In the genomic region with DNA sequence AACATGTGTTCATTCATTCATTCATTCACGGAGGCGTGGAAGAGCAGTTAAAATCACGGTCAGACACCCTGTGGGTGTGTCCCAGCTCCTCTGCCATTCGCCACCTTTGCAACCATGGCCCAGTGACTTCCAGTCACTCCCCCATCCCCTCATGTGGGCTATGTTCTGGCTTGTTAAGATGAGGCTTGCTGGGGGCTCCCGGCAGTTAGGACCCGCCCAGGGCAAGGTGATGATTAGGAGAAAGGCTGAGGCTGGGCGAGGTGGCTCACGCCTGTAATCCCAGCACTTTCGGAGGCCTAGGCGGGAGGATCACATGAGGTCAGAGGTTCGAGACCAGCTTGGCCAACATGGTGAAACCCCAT, we compare ENCODE assay signal across 11 cellular contexts. TPM values are rescaled to one million over a fixed set of nuclear protein-coding genes. Genes with fewer than 3 reads are reported as not detected.
DNase-seq lines count a peak whose midpoint lies in the region; ATAC-seq and TF ChIP-seq lines count a peak whose summit lies in the region.
"Had no signal": no experiment of that assay in that cellular context is flagged by ENCODE, and none has a peak within 500 bp of the region (broad histone marks: within the 10 kb centered on the region; RNA-seq: fewer than 3 reads in every experiment).

No MANE protein-coding gene starts in this region.

- H3K27ac ChIP-seq in ACC112 (ENCODE audit: low read depth, low read length): peak overlapping the region; percentile 82
- H3K27ac ChIP-seq in IMR-90 (ENCODE audit: insufficient read depth, low read length): peak overlapping the region; percentile 79
- H3K27ac ChIP-seq in mammary epithelial cell (ENCODE audit: insufficient read depth, low read depth, low read length): peak overlapping the region; percentile 26
- H3K27ac ChIP-seq in osteoblast (ENCODE audit: low read depth, low read length): peak overlapping the region; percentile 97
- H3K27ac ChIP-seq: HL-60 had no signal

- H3K9ac ChIP-seq in IMR-90 (ENCODE audit: low read depth, low read length) (peak overlapping the region; percentile 41), mammary epithelial cell (ENCODE audit: insufficient read depth, low read length) (peak overlapping the region; percentile 18)

- H3K4me3 ChIP-seq in ACC112 (ENCODE audit: low read depth, low read length) (no peak overlapping the region), IMR-90 (ENCODE audit: insufficient read depth, low read depth, low read length) (no peak overlapping the region), mammary epithelial cell (replicated peaks in 1 of 3; ENCODE audit: insufficient read depth in 1 of 3, low read depth in 2 of 3, low read length in 3 of 3) (no peak overlapping the region), osteoblast (ENCODE audit: insufficient read depth, low read length) (peak overlapping the region; percentile 46)

- ATAC-seq in IMR-90 (ENCODE audit: low read depth) (no peak), HG02763 (IDR thresholded peaks at IDR 0.05; ENCODE audit: unreplicated experiment) (no peak)

- H3K9me3 ChIP-seq in IMR-90 (ENCODE audit: control insufficient read depth, insufficient read depth, low read length): no peaks in the 10 kb centered on the region
- H3K9me3 ChIP-seq in mammary epithelial cell (replicated peaks; ENCODE audit: insufficient read depth, low read length): no peaks in the 10 kb centered on the region
- no peaks in the 10 kb centered on the region for H3K9me3 ChIP-seq in osteoblast (ENCODE audit: low read depth, low read length)

- H3K79me1 ChIP-seq in IMR-90 (ENCODE audit: low read depth in 1 of 2, low read length in 2 of 2): no peaks in the 10 kb centered on the region

- H2AK5ac ChIP-seq in IMR-90 (ENCODE audit: low read depth, low read length): peak overlapping the region; percentile 93

- WGBS in IMR-90 (ENCODE audit: extremely low coverage in 2 of 2, insufficient read length in 1 of 2), 2 experiments: no CpG with 5 or more reads among the region's 11 CpGs
- WGBS in mammary epithelial cell (ENCODE audit: low coverage, missing lambda C conversion rate): 57% methylated on average over 4 of the region's 11 CpGs

- H3K18ac ChIP-seq in IMR-90 (ENCODE audit: low read depth, low read length): peak overlapping the region; percentile 46

- H2BK20ac ChIP-seq in IMR-90 (ENCODE audit: low read depth, low read length): peak overlapping the region; percentile 93

- peak overlapping the region; percentile 95; the same call in 1 of the 2 replicates for H3K23ac ChIP-seq in IMR-90 (ENCODE audit: low read depth, low read length)

- no peaks in the 10 kb centered on the region for H3K79me2 ChIP-seq in ACC112 (ENCODE audit: control insufficient read depth, insufficient read depth, low read length, unreplicated experiment)
- no peaks in the 10 kb centered on the region for H3K79me2 ChIP-seq in mammary epithelial cell (ENCODE audit: insufficient read depth, low read length)
- H3K79me2 ChIP-seq in osteoblast (ENCODE audit: insufficient read depth, low read length): no peaks in the 10 kb centered on the region

- H3K4me2 ChIP-seq in IMR-90 (ENCODE audit: low read depth, low read length) (peak overlapping the region; percentile 51), mammary epithelial cell (ENCODE audit: insufficient read depth, low read depth, low read length) (peak overlapping the region; percentile 32), osteoblast (ENCODE audit: insufficient read depth, low read length) (peak overlapping the region; percentile 75)

- POLR2A ChIA-PET in IMR-90 (lab: Charles Lee; ENCODE audit: unreplicated experiment): no interaction called here

- H4K8ac ChIP-seq in IMR-90 (ENCODE audit: low read depth in 2 of 2, low read length in 2 of 2): peak overlapping the region; percentile 30 to 79

- H3K4ac ChIP-seq in IMR-90 (ENCODE audit: low read depth, low read length): peak overlapping the region; percentile 90

- intact Hi-C loops in IMR-90 (cut with micrococcal nuclease) (loop anchor here (2.0 kb wide), 1 partner anchor 15 kb away; no protein-coding TSS in a partner anchor), mammary epithelial cell (cut with micrococcal nuclease) (loop anchor here (1.0 kb wide), 2 partner anchors 15 to 25 kb away; no protein-coding TSS in a partner anchor)

- peak overlapping the region; percentile 92 for H3K14ac ChIP-seq in IMR-90 (replicated peaks; ENCODE audit: low read depth, low read length)

- H4K5ac ChIP-seq in IMR-90 (ENCODE audit: low read depth, low read length): peak overlapping the region; percentile 51

- H2BK15ac ChIP-seq in IMR-90 (ENCODE audit: low read depth, low read length): peak overlapping the region; percentile 66; the same call in 2 of the 3 replicates

- BruUV-seq in IMR-90 (replicated peaks; lab: Mats Ljungman, UMichigan) (no TSS peak), mammary epithelial cell (replicated peaks; lab: Mats Ljungman, UMichigan) (no TSS peak)

- no peak for TF ChIP-seq POLR2A in IMR-90 (IDR thresholded peaks at IDR 0.05; ENCODE audit: low read depth, low read length)

- dilution Hi-C loops in IMR-90 (cut with HindIII; ENCODE audit: low sequenced_read_pairs, unreplicated experiment): no loop called here
- dilution Hi-C loops in mammary epithelial cell (cut with HindIII; ENCODE audit: low sequenced_read_pairs): loop anchor here (5.0 kb wide), 3 partner anchors 50 to 145 kb away; no protein-coding TSS in a partner anchor

- peak overlapping the region; percentile 78 for H3K56ac ChIP-seq in IMR-90 (ENCODE audit: extremely low read depth, insufficient read depth, low read length)

- H2BK5ac ChIP-seq in IMR-90 (ENCODE audit: low read depth, low read length, poor library complexity, severe bottlenecking): peak overlapping the region; percentile 88

- peaks cover 27% of the 10 kb centered on the region for H3K9me1 ChIP-seq in IMR-90 (ENCODE audit: insufficient read depth, low read length)

- H2BK120ac ChIP-seq in IMR-90 (ENCODE audit: low read depth, low read length): peak overlapping the region; percentile 95

- H2AFZ ChIP-seq in ACC112 (ENCODE audit: low read length, unreplicated experiment): peak overlapping the region; percentile 8
- H2AFZ ChIP-seq in IMR-90 (replicated peaks; ENCODE audit: low read length, poor library complexity): peak overlapping the region; percentile 61
- no peak overlapping the region for H2AFZ ChIP-seq in mammary epithelial cell (ENCODE audit: low read depth, low read length)
- H2AFZ ChIP-seq in osteoblast (ENCODE audit: low read length): peak overlapping the region; percentile 65

- peak overlapping the region; percentile 94 for H4K91ac ChIP-seq in IMR-90 (ENCODE audit: insufficient read depth, low read depth, low read length)

- CTCF ChIA-PET in IMR-90 (lab: Yijun Ruan, JAX) (interaction anchor here (1.2 to 1.9 kb wide), 3 partner anchors 35 to 135 kb away, joined by 4 to 17 read pairs (median 4); no protein-coding TSS in a partner anchor), mammary epithelial cell (lab: Charles Lee; ENCODE audit: low non-redundant PET) (no interaction called here)

- DNase-seq in IMR-90 (no peak), mammary epithelial cell (peak; percentile 21), osteoblast (ENCODE audit: insufficient read length, low spot score, missing footprints) (no peak), GM03348 (ENCODE audit: low spot score) (no peak), globus pallidus (ENCODE audit: low spot score) (no peak), hypothalamus (lab: John Stamatoyannopoulos, UW) (no peak)
- DNase-seq: CD4-positive, CD25-positive, alpha-beta regulatory T cell; naive B cell had no signal

- no peaks in the 10 kb centered on the region for H4K20me1 ChIP-seq in IMR-90 (ENCODE audit: insufficient read depth, low read length)
- no peaks in the 10 kb centered on the region for H4K20me1 ChIP-seq in mammary epithelial cell (ENCODE audit: insufficient read depth, low read length)
- no peaks in the 10 kb centered on the region for H4K20me1 ChIP-seq in osteoblast (ENCODE audit: insufficient read depth, low read length)

- H3K36me3 ChIP-seq in ACC112 (ENCODE audit: insufficient read depth, low read length) (no peaks in the 10 kb centered on the region), IMR-90 (ENCODE audit: control insufficient read depth, insufficient read depth, low read length) (no peaks in the 10 kb centered on the region), mammary epithelial cell (ENCODE audit: insufficient read depth, low read length) (no peaks in the 10 kb centered on the region), osteoblast (ENCODE audit: insufficient read depth, low read length) (no peaks in the 10 kb centered on the region)

- H3K4me1 ChIP-seq in ACC112 (ENCODE audit: control insufficient read depth, insufficient read depth, low read length, unreplicated experiment): peaks cover 26% of the 10 kb centered on the region
- peaks cover 21% of the 10 kb centered on the region for H3K4me1 ChIP-seq in IMR-90 (ENCODE audit: control insufficient read depth, insufficient read depth, low read length)
- peaks cover 27% of the 10 kb centered on the region for H3K4me1 ChIP-seq in mammary epithelial cell (ENCODE audit: insufficient read depth, low read length)
- H3K4me1 ChIP-seq in osteoblast (ENCODE audit: insufficient read depth, low read length): peaks cover 32% of the 10 kb centered on the region

- no peak for TF ChIP-seq RAD21 in IMR-90 (IDR thresholded peaks at IDR 0.05; ENCODE audit: low read length)

- H3K27me3 ChIP-seq in ACC112 (ENCODE audit: insufficient read depth, low read length) (no peaks in the 10 kb centered on the region), IMR-90 (ENCODE audit: control insufficient read depth, insufficient read depth, low read length) (no peaks in the 10 kb centered on the region), mammary epithelial cell (ENCODE audit: insufficient read depth, low read length) (no peaks in the 10 kb centered on the region), osteoblast (ENCODE audit: insufficient read depth, low read length) (no peaks in the 10 kb centered on the region)

- TF ChIP-seq CTCF in IMR-90 (conservative IDR thresholded peaks at IDR 0.05; ENCODE audit: low read depth, low read length) (no peak), mammary epithelial cell (conservative IDR thresholded peaks at IDR 0.05 in 1 of 2, IDR thresholded peaks at IDR 0.05 in 1 of 2; ENCODE audit: extremely low read depth in 1 of 2, insufficient read depth in 1 of 2, low read depth in 1 of 2, low read length in 2 of 2) (no peak), osteoblast (IDR thresholded peaks at IDR 0.05; ENCODE audit: extremely low read depth, low read depth, low read length) (no peak)

- peak overlapping the region; percentile 18 for H2AK9ac ChIP-seq in IMR-90 (replicated peaks; ENCODE audit: low read depth, low read length, poor library complexity)

- in situ Hi-C loops in IMR-90 (cut with MboI; ENCODE audit: low sequenced_read_pairs) (no loop called here), mammary epithelial cell (cut with MboI; ENCODE audit: low sequenced_read_pairs in 2 of 2) (loop anchor here (25.0 kb wide), 1 partner anchor 640 kb away; no protein-coding TSS in a partner anchor)

RNA-seq across cellular contexts. Expression of a gene that starts 24.9 kb away (rescaled TPM):
- total RNA-seq in IMR-90 (2012; rRNA removed) (2.8 and 3.2 TPM in 2 replicates), mammary epithelial cell (10 to 100 TPM in 1 of 2 donors, 1 to 10 TPM in 1; 6.2 to 57.2 TPM), osteoblast (70.9 and 115 TPM in 2 replicates)
- polyA plus RNA-seq in IMR-90 (2012; rRNA removed) (6.3 TPM in 2 replicates), mammary epithelial cell (59.6 TPM)
- polyA plus RNA-seq in IMR-90 (2012; cell fraction: cytosol; rRNA removed): 6.9 and 12.7 TPM in 2 replicates
- polyA plus RNA-seq in IMR-90 (2012; cell fraction: nucleus; rRNA removed; ENCODE audit: low replicate concordance): 1.5 TPM in 2 replicates
- polyA minus RNA-seq in mammary epithelial cell: 69.8 TPM
- total RNA-seq: CD4-positive, CD25-positive, alpha-beta regulatory T cell had no signal

RNA-seq across cellular contexts. Expression of a gene that starts 25.2 kb away (rescaled TPM):
- 15.6 and 16.4 TPM in 2 replicates for total RNA-seq in IMR-90 (2012; rRNA removed)
- polyA plus RNA-seq in IMR-90 (2012; rRNA removed): 20.5 and 21.0 TPM in 2 replicates
- polyA plus RNA-seq in IMR-90 (2012; cell fraction: cytosol; rRNA removed): 22.9 and 28.0 TPM in 2 replicates
- 15.8 and 20.5 TPM in 2 replicates for polyA plus RNA-seq in IMR-90 (2012; cell fraction: nucleus; rRNA removed; ENCODE audit: low replicate concordance)
- total RNA-seq in mammary epithelial cell: 10 to 100 TPM; 19.7 to 29.2 TPM
- polyA plus RNA-seq in mammary epithelial cell: 20.7 TPM
- polyA minus RNA-seq in mammary epithelial cell: 6.5 TPM
- total RNA-seq in osteoblast: 27.5 and 31.5 TPM in 2 replicates

RNA-seq across cellular contexts. Expression of a gene that starts 46.2 kb away (rescaled TPM):
- total RNA-seq in IMR-90 (2012; rRNA removed): 27.1 and 34.4 TPM in 2 replicates
- 67.5 and 74.2 TPM in 2 replicates for polyA plus RNA-seq in IMR-90 (2012; rRNA removed)
- polyA plus RNA-seq in IMR-90 (2012; cell fraction: cytosol; rRNA removed): 38.0 and 47.1 TPM in 2 replicates
- polyA plus RNA-seq in IMR-90 (2012; cell fraction: nucleus; rRNA removed; ENCODE audit: low replicate concordance): 16.4 and 30.6 TPM in 2 replicates
- total RNA-seq in mammary epithelial cell: 10 to 100 TPM; 43.0 to 52.0 TPM
- polyA plus RNA-seq in mammary epithelial cell: 70.2 TPM
- polyA minus RNA-seq in mammary epithelial cell: 27.9 TPM
- total RNA-seq in osteoblast: 52.1 and 52.5 TPM in 2 replicates

RNA-seq across cellular contexts. Expression of a gene that starts 57.3 kb away (rescaled TPM):
- 29.8 and 57.5 TPM in 2 replicates for total RNA-seq in IMR-90 (2012; rRNA removed)
- polyA plus RNA-seq in IMR-90 (2012; rRNA removed): 36.7 and 46.0 TPM in 2 replicates
- 18.7 and 18.8 TPM in 2 replicates for polyA plus RNA-seq in IMR-90 (2012; cell fraction: cytosol; rRNA removed)
- polyA plus RNA-seq in IMR-90 (2012; cell fraction: nucleus; rRNA removed; ENCODE audit: low replicate concordance): 3.1 and 12.3 TPM in 2 replicates
- total RNA-seq in mammary epithelial cell: 10 to 100 TPM; 25.3 to 33.6 TPM
- 41.9 TPM for polyA plus RNA-seq in mammary epithelial cell
- polyA minus RNA-seq in mammary epithelial cell: 15.3 TPM
- total RNA-seq in osteoblast: 30.8 and 41.0 TPM in 2 replicates

RNA-seq across cellular contexts. Expression of a gene that starts 57.5 kb away (rescaled TPM):
- total RNA-seq in IMR-90 (2012; rRNA removed) (3.8 and 4.4 TPM in 2 replicates), mammary epithelial cell (10 to 100 TPM; 10.2 to 17.1 TPM), osteoblast (9.1 and 10.5 TPM in 2 replicates)
- polyA plus RNA-seq in IMR-90 (2012; rRNA removed) (21.6 and 26.4 TPM in 2 replicates), mammary epithelial cell (10.3 TPM)
- 11.6 and 19.9 TPM in 2 replicates for polyA plus RNA-seq in IMR-90 (2012; cell fraction: cytosol; rRNA removed)
- polyA plus RNA-seq in IMR-90 (2012; cell fraction: nucleus; rRNA removed; ENCODE audit: low replicate concordance): 70.4 and 183 TPM in 2 replicates
- 22.0 TPM for polyA minus RNA-seq in mammary epithelial cell

Comparison
In these comparisons a context has a peak if more than half of its experiments do, and no peak if none do; other contexts are left out.
1. H3K27ac ChIP-seq: peak in every context shown above with its lines; median percentile 97 in osteoblast; 82 in ACC112; 79 in IMR-90; 26 in mammary epithelial cell.